ENCODE assay signal across 38 cellular contexts in the genomic region with DNA sequence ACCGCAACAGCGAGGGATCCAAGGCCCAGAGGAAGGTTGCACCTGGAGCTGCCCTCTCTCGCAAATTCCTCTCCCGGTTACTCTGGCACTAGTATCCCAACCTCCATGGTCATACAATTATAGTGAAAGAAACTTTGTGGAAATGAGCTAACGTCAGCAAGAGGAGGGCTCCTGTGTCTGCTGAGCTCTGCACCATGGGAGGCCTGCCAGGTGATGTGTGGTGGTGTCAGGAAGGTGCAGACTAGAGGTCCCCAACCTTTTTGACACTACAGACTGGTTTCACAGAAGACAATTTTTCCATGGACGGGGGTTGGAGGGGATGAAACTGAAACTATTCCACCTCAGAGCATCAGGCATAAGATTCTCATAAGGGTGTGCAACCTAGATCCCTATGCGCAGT. TPM values are rescaled to one million over a fixed set of nuclear protein-coding genes. Genes with fewer than 3 reads are reported as not detected.
"Had no signal": no experiment of that assay in that cellular context is flagged by ENCODE, and none has a peak within 500 bp of the region (broad histone marks: within the 10 kb centered on the region; RNA-seq: fewer than 3 reads in every experiment).

No MANE protein-coding gene starts in this region.

- DNase-seq: activated CD4-positive, alpha-beta memory T cell treated with anti-CD3 and anti-CD28 coated beads, Interleukin-2, amount 10 ng/mL, durations not matched to agents 7 days and 5 days; activated CD4-positive, alpha-beta T cell treated with anti-CD3 and anti-CD28 coated beads for 36 hours; activated CD4-positive, alpha-beta T cell treated with anti-CD3 and anti-CD28 coated beads, Interleukin-2, amount 50 U/mL, for 4 hours; activated CD4-positive, CD25-positive, alpha-beta regulatory T cell; activated CD4-positive, CD25-positive, alpha-beta regulatory T cell treated with anti-CD3 and anti-CD28 coated beads, Interleukin-2, amount 50 U/mL, for 72 hours; activated CD8-positive, alpha-beta memory T cell treated with anti-CD3 and anti-CD28 coated beads, Interleukin-2, amount 50 U/mL, for 48 hours; activated gamma-delta T cell; activated naive CD4-positive, alpha-beta T cell; activated naive CD4-positive, alpha-beta T cell treated with anti-CD3 and anti-CD28 coated beads, Interleukin-2, amount 10 ng/mL, durations not matched to agents 7 days and 5 days; activated naive CD8-positive, alpha-beta T cell treated with anti-CD3 and anti-CD28 coated beads, Interleukin-2, amount 10 ng/mL, durations not matched to agents 7 days and 5 days; activated T-cell treated with anti-CD3 and anti-CD28 coated beads for 4 hours; activated T-cell treated with anti-CD3 and anti-CD28 coated beads, Interleukin-2, amount 50 U/mL, for 24 hours; activated T-cell treated with anti-CD3 and anti-CD28 coated beads, Interleukin-2, amount 50 U/mL, for 72 hours; central memory CD4-positive, alpha-beta T cell; cerebellar nuclear complex; colonic mucosa; effector CD8-positive, alpha-beta T cell; esophagus squamous epithelium; foreskin melanocyte; T-helper 1 cell; T-helper 17 cell; T1000; WERI-Rb-1 had no signal

- H3K9me3 ChIP-seq: ascending aorta, breast epithelium, colonic mucosa, esophagus squamous epithelium, gastroesophageal sphincter had no signal

- H3K4me1 Mint-ChIP-seq: brain had no signal

- H3K27ac ChIP-seq: ascending aorta, breast epithelium, cardiac muscle cell, colonic mucosa, epithelial cell of prostate, esophagus squamous epithelium, gastroesophageal sphincter, WERI-Rb-1 had no signal

- H3K4me3 Mint-ChIP-seq: activated CD4-positive, alpha-beta memory T cell treated with anti-CD3 and anti-CD28 coated beads, Interleukin-2, amount 10 ng/mL, durations not matched to agents 7 days and 5 days; activated CD4-positive, alpha-beta T cell treated with anti-CD3 and anti-CD28 coated beads for 36 hours; activated CD4-positive, alpha-beta T cell treated with anti-CD3 and anti-CD28 coated beads, Interleukin-2, amount 10 ng/mL, durations not matched to agents 24 days and 14 days; activated naive CD4-positive, alpha-beta T cell treated with anti-CD3 and anti-CD28 coated beads, Interleukin-2, amount 10 ng/mL, durations not matched to agents 7 days and 5 days; activated naive CD8-positive, alpha-beta T cell treated with anti-CD3 and anti-CD28 coated beads, Interleukin-2, amount 10 ng/mL, durations not matched to agents 7 days and 5 days; activated T-cell treated with anti-CD3 and anti-CD28 coated beads, Interleukin-2, amount 50 U/mL, for 24 hours; activated T-cell treated with anti-CD3 and anti-CD28 coated beads, Interleukin-2, amount 50 U/mL, for 72 hours; brain; T-helper 17 cell; T-helper 2 cell treated with Interferon-gamma antibody and Interleukin-4, amounts not matched to agents 5 μg/mL and 100 μg/mL, for 36 hours had no signal

- H3K9me3 Mint-ChIP-seq: activated CD4-positive, alpha-beta memory T cell treated with anti-CD3 and anti-CD28 coated beads, Interleukin-2, amount 10 ng/mL, durations not matched to agents 7 days and 5 days; activated CD4-positive, alpha-beta T cell treated with anti-CD3 and anti-CD28 coated beads, Interleukin-2, amount 10 ng/mL, durations not matched to agents 24 days and 14 days; activated naive CD4-positive, alpha-beta T cell treated with anti-CD3 and anti-CD28 coated beads, Interleukin-2, amount 10 ng/mL, durations not matched to agents 7 days and 5 days; activated naive CD4-positive, alpha-beta T cell treated with anti-CD3 and anti-CD28 coated beads, Interleukin-2, amount 50 U/mL, for 72 hours; activated T-cell treated with anti-CD3 and anti-CD28 coated beads, Interleukin-2, amount 50 U/mL, for 24 hours; activated T-cell treated with anti-CD3 and anti-CD28 coated beads, Interleukin-2, amount 50 U/mL, for 72 hours; brain; T-helper 2 cell treated with Interferon-gamma antibody and Interleukin-4, amounts not matched to agents 5 μg/mL and 100 μg/mL, for 36 hours had no signal

- H3K27me3 ChIP-seq: ascending aorta, cardiac muscle cell, colonic mucosa had no signal

- H3K4me3 ChIP-seq: ascending aorta, breast epithelium, cardiac muscle cell, colonic mucosa, esophagus squamous epithelium, gastroesophageal sphincter had no signal

- H3K27ac Mint-ChIP-seq: activated CD4-positive, alpha-beta memory T cell treated with anti-CD3 and anti-CD28 coated beads, Interleukin-2, amount 10 ng/mL, durations not matched to agents 7 days and 5 days; activated CD4-positive, alpha-beta T cell treated with anti-CD3 and anti-CD28 coated beads for 36 hours; activated CD4-positive, alpha-beta T cell treated with anti-CD3 and anti-CD28 coated beads, Interleukin-2, amount 10 ng/mL, durations not matched to agents 24 days and 14 days; activated naive CD4-positive, alpha-beta T cell treated with anti-CD3 and anti-CD28 coated beads, Interleukin-2, amount 10 ng/mL, durations not matched to agents 7 days and 5 days; activated naive CD4-positive, alpha-beta T cell treated with anti-CD3 and anti-CD28 coated beads, Interleukin-2, amount 50 U/mL, for 72 hours; activated naive CD8-positive, alpha-beta T cell treated with anti-CD3 and anti-CD28 coated beads, Interleukin-2, amount 10 ng/mL, durations not matched to agents 7 days and 5 days; activated T-cell treated with anti-CD3 and anti-CD28 coated beads, Interleukin-2, amount 50 U/mL, for 24 hours; activated T-cell treated with anti-CD3 and anti-CD28 coated beads, Interleukin-2, amount 50 U/mL, for 72 hours; brain; T-helper 17 cell; T-helper 2 cell treated with Interferon-gamma antibody and Interleukin-4, amounts not matched to agents 5 μg/mL and 100 μg/mL, for 36 hours had no signal

- H3K36me3 Mint-ChIP-seq: activated naive CD4-positive, alpha-beta T cell treated with anti-CD3 and anti-CD28 coated beads, Interleukin-2, amount 10 ng/mL, durations not matched to agents 7 days and 5 days; activated naive CD4-positive, alpha-beta T cell treated with anti-CD3 and anti-CD28 coated beads, Interleukin-2, amount 50 U/mL, for 72 hours; brain had no signal

- H3K36me3 ChIP-seq: ascending aorta, breast epithelium, cardiac muscle cell, colonic mucosa, esophagus squamous epithelium, gastroesophageal sphincter, WERI-Rb-1 had no signal

- ATAC-seq: activated CD4-positive, alpha-beta T cell treated with anti-CD3 and anti-CD28 coated beads for 36 hours; activated naive CD4-positive, alpha-beta T cell treated with anti-CD3 and anti-CD28 coated beads, Interleukin-2, amount 50 U/mL, for 72 hours; activated T-cell treated with anti-CD3 and anti-CD28 coated beads, Interleukin-2, amount 50 U/mL, for 72 hours; gastroesophageal sphincter; T-helper 17 cell had no signal

- H3K4me1 ChIP-seq: ascending aorta, breast epithelium, colonic mucosa, esophagus squamous epithelium, gastroesophageal sphincter had no signal

RNA-seq across cellular contexts. Expression of gene IQCF6, which starts 13.2 kb away (rescaled TPM):
- total RNA-seq: activated CD4-positive, alpha-beta memory T cell treated with anti-CD3 and anti-CD28 coated beads, Interleukin-2, amount 10 ng/mL, durations not matched to agents 7 days and 5 days; activated CD4-positive, alpha-beta T cell treated with anti-CD3 and anti-CD28 coated beads for 36 hours; activated CD4-positive, alpha-beta T cell treated with anti-CD3 and anti-CD28 coated beads, Interleukin-2, amount 10 ng/mL, durations not matched to agents 24 days and 14 days; activated naive CD4-positive, alpha-beta T cell treated with anti-CD3 and anti-CD28 coated beads, Interleukin-2, amount 50 U/mL, for 72 hours; activated naive CD8-positive, alpha-beta T cell treated with anti-CD3 and anti-CD28 coated beads, Interleukin-2, amount 10 ng/mL, durations not matched to agents 7 days and 5 days; activated T-cell treated with anti-CD3 and anti-CD28 coated beads, Interleukin-2, amount 50 U/mL, for 72 hours; ascending aorta; breast epithelium; cardiac muscle cell; colonic mucosa; dermis microvascular lymphatic vessel endothelial cell; endothelial cell of umbilical vein; esophagus squamous epithelium; fibroblast of lung; fibroblast of villous mesenchyme; gastroesophageal sphincter; glomerular endothelial cell; T-helper 17 cell had no signal
- polyA plus RNA-seq: cardiac muscle cell, endothelial cell of umbilical vein, esophagus, fibroblast of lung had no signal
